In the genomic region with DNA sequence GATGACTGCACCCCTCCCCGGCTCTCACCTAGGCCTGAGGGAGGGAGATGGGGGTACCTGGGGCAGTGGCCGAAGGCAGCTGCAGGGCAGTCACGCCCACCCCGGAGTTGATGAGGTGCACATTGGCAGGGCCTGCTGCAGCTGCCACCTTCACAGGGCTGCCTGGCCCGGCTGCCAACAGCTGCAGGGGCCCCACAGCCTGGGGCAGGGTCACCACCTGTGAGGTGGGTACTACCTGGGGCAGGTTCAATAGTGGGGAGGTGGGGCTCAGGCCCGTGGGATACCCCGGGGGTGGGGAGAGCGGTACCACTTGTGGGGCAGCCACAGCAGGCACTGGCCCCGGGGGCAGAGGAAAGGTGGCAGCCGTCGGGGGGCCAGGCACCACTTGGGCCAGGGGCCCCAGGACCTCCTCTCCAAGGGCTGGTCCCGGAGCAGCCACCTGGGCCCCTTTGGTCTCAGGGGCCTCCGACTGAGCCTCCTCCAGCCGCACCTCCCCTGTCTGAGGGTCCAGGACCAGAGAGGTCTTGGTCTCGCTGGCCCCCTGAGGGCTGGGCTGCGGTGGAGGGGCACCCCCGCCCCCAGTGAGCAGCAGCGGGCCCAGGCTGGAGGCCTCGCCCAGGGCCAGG, we compare ENCODE assay signal across 10 cellular contexts. TPM values are rescaled to one million over a fixed set of nuclear protein-coding genes. Genes with fewer than 3 reads are reported as not detected.
DNase-seq lines count a peak whose midpoint lies in the region; ATAC-seq and TF ChIP-seq lines count a peak whose summit lies in the region.
"Had no signal": no experiment of that assay in that cellular context is flagged by ENCODE, and none has a peak within 500 bp of the region (broad histone marks: within the 10 kb centered on the region; RNA-seq: fewer than 3 reads in every experiment).

No MANE protein-coding gene starts in this region.

- H3K27me3 ChIP-seq in NT2/D1 (ENCODE audit: insufficient read depth, insufficient read length) (peaks cover 3% of the 10 kb centered on the region), ectodermal cell (ENCODE audit: control insufficient read depth, insufficient read depth, low read length, poor library complexity, severe bottlenecking) (no peaks in the 10 kb centered on the region), mesendoderm (ENCODE audit: insufficient read depth, low read length, poor library complexity) (no peaks in the 10 kb centered on the region), transverse colon (no peaks in the 10 kb centered on the region)

- H3K9me3 ChIP-seq in NT2/D1 (ENCODE audit: insufficient read depth, low read length) (no peaks in the 10 kb centered on the region), ectodermal cell (ENCODE audit: control insufficient read depth, low read length) (no peaks in the 10 kb centered on the region), transverse colon (no peaks in the 10 kb centered on the region)

- no peak for TF ChIP-seq EP300 in transverse colon (IDR thresholded peaks at IDR 0.05; ENCODE audit: low read depth)

- H3K36me3 Mint-ChIP-seq in CD14-positive monocyte = peaks cover 4 to 6% of the 10 kb centered on the region in 2 donors

- whole genome bisulfite sequencing in ectodermal cell, 2 experiments = 83 to 84% methylated on average over 19 of the region's 19 CpGs
- WGBS in mesendoderm (ENCODE audit: extremely low coverage, insufficient coverage, low lambda C conversion rate) = no CpG with 5 or more reads among the region's 19 CpGs
- WGBS in transverse colon (ENCODE audit: low coverage in 1 of 2), 2 donors = 66% methylated on average over 6 of the region's 19 CpGs; no CpG with 5 or more reads in 1 of the 2 donors

- no peak overlapping the region for H4K8ac ChIP-seq in mesendoderm (ENCODE audit: low read depth, low read length)

- H2BK120ac ChIP-seq in mesendoderm (ENCODE audit: low read depth, low read length) = peak overlapping the region; percentile 1

- H3K4me3 ChIP-seq in NT2/D1 (ENCODE audit: insufficient read length, low read depth) = peak overlapping the region; percentile 80
- H3K4me3 ChIP-seq in ectodermal cell (ENCODE audit: insufficient read depth, low read depth, low read length) = peak overlapping the region; percentile 92
- H3K4me3 ChIP-seq in mesendoderm (ENCODE audit: low read length) = no peak overlapping the region
- peak overlapping the region; percentile 64 to 86 (median 80) for H3K4me3 ChIP-seq in transverse colon

- no peak for TF ChIP-seq CTCF in transverse colon (IDR thresholded peaks at IDR 0.05)
- no peak for TF ChIP-seq CTCF in CD14-positive monocyte (IDR thresholded peaks at IDR 0.05)

- intact Hi-C loops in transverse colon (cut with DNase I; ENCODE audit: low total_unique reads) = loop anchor here (10.0 kb wide), 1 partner anchor 52 kb away; no protein-coding TSS in a partner anchor
- intact Hi-C loops in CD14-positive monocyte (cut with micrococcal nuclease) = no loop called here

- no peak overlapping the region for H2BK5ac ChIP-seq in mesendoderm (ENCODE audit: low read length)

- H3K79me1 ChIP-seq in mesendoderm (ENCODE audit: low read length) = no peaks in the 10 kb centered on the region

- H3K4me1 Mint-ChIP-seq in CD14-positive monocyte = peaks cover 22% of the 10 kb centered on the region

- H3K18ac ChIP-seq in mesendoderm (ENCODE audit: low read length) = no peak overlapping the region

- H3K4ac ChIP-seq in mesendoderm (ENCODE audit: low read depth, low read length) = peak overlapping the region; percentile 58

- H3K27me3 Mint-ChIP-seq in CD14-positive monocyte (ENCODE audit: low read depth in 3 of 3) = peaks cover 66 to 97% (median 79%) of the 10 kb centered on the region in 3 donors

- ATAC-seq in GM18498 (IDR thresholded peaks at IDR 0.05; ENCODE audit: unreplicated experiment) = no peak
- ATAC-seq: left colon had no signal

- no peak for TF ChIP-seq POLR2A in transverse colon (IDR thresholded peaks at IDR 0.05)

- H3K9me3 Mint-ChIP-seq in CD14-positive monocyte = peaks cover 0 to 20% (median 8%) of the 10 kb centered on the region in 7 donors

- H2BK15ac ChIP-seq in mesendoderm (replicated peaks; ENCODE audit: low read depth) = no peak overlapping the region

- H3K23ac ChIP-seq in mesendoderm (ENCODE audit: low read length) = no peak overlapping the region

- in situ Hi-C loops in transverse colon (cut with MboI; ENCODE audit: low pct_ligation_motif_present in 1 of 4, low pct_unique_long_range_greater_than_20kb in 1 of 4, low sequenced_read_pairs in 3 of 4) = no loop called here

- H3K4me1 ChIP-seq in NT2/D1 (ENCODE audit: insufficient read depth, insufficient read length) (peaks cover 15% of the 10 kb centered on the region), ectodermal cell (ENCODE audit: control insufficient read depth, insufficient read depth, low read length) (peaks cover 32% of the 10 kb centered on the region), mesendoderm (ENCODE audit: control insufficient read depth, low read depth, low read length) (peaks cover 10% of the 10 kb centered on the region), transverse colon (peaks cover 19 to 50% (median 37%) of the 10 kb centered on the region in 4 donors)

- H3K36me3 ChIP-seq in NT2/D1 (ENCODE audit: insufficient read depth, insufficient read length, low read length) = peaks cover 12% of the 10 kb centered on the region
- no peaks in the 10 kb centered on the region for H3K36me3 ChIP-seq in ectodermal cell (ENCODE audit: control insufficient read depth, insufficient read depth, low read length)
- no peaks in the 10 kb centered on the region for H3K36me3 ChIP-seq in mesendoderm (ENCODE audit: control insufficient read depth, insufficient read depth, low read length)
- H3K36me3 ChIP-seq in transverse colon = no peaks in the 10 kb centered on the region

- H4K5ac ChIP-seq in mesendoderm (ENCODE audit: low read length) = no peak overlapping the region

- H3K27ac ChIP-seq in ectodermal cell (ENCODE audit: insufficient read depth, low read depth, low read length, poor library complexity, severe bottlenecking) (no peak overlapping the region), mesendoderm (ENCODE audit: low read depth, low read length) (peak overlapping the region; percentile 67), transverse colon (peak overlapping the region; percentile 86 to 98 (median 94))

- no peak overlapping the region for H3K4me2 ChIP-seq in mesendoderm (ENCODE audit: low read length)

- DNase-seq in NT2/D1 (ENCODE audit: low read depth, low spot score) (no peak), mesendoderm (no peak), transverse colon (no peak), CD14-positive monocyte (ENCODE audit: low spot score) (no peak), T-helper 1 cell (no peak)
- DNase-seq: activated CD4-positive, alpha-beta T cell treated with anti-CD3 and anti-CD28 coated beads for 48 hours; RPMI8226 had no signal

- H2AK5ac ChIP-seq in mesendoderm (ENCODE audit: low read length) = no peak overlapping the region

- peak overlapping the region in 1 of 2 donors; percentile 15 for H3K4me3 Mint-ChIP-seq in CD14-positive monocyte

- H3K79me2 ChIP-seq in mesendoderm (ENCODE audit: control insufficient read depth, insufficient read depth, low read length) = no peaks in the 10 kb centered on the region

- H3K27ac Mint-ChIP-seq in CD14-positive monocyte = no peak overlapping the region

- H3K56ac ChIP-seq in mesendoderm (ENCODE audit: low read length) = peak overlapping the region; percentile 100

- H3K9ac ChIP-seq in NT2/D1 (ENCODE audit: insufficient read length, low read depth) = peak overlapping the region; percentile 79
- peak overlapping the region; percentile 100 for H3K9ac ChIP-seq in mesendoderm (ENCODE audit: low read length)

RNA-seq across cellular contexts. Expression of a gene that starts 2.6 kb away (rescaled TPM):
- polyA plus RNA-seq in ectodermal cell (2013, experiment 1 of 4) = 54.2 TPM
- polyA plus RNA-seq in ectodermal cell (2013, experiment 2 of 4) = 53.6 TPM
- polyA plus RNA-seq in ectodermal cell (2013, experiment 3 of 4) = 51.7 TPM
- 55.2 TPM for polyA plus RNA-seq in ectodermal cell (2013, experiment 4 of 4)
- polyA plus RNA-seq in mesendoderm (2013, experiment 1 of 2) = 19.5 TPM
- 18.9 TPM for polyA plus RNA-seq in mesendoderm (2013, experiment 2 of 2)
- 10 to 100 TPM in 2 of 4 donors, 1 to 10 TPM in 2; 6.7 to 40.4 (median 9.7) TPM for total RNA-seq in transverse colon
- polyA plus RNA-seq in CD14-positive monocyte = not detected

RNA-seq across cellular contexts. Expression of a gene that starts 15.9 kb away (rescaled TPM):
- 61.0 TPM for polyA plus RNA-seq in ectodermal cell (2013, experiment 1 of 4)
- polyA plus RNA-seq in ectodermal cell (2013, experiment 2 of 4) = 62.9 TPM
- polyA plus RNA-seq in ectodermal cell (2013, experiment 3 of 4) = 46.2 TPM
- polyA plus RNA-seq in ectodermal cell (2013, experiment 4 of 4) = 56.1 TPM
- 10.5 TPM for polyA plus RNA-seq in mesendoderm (2013, experiment 1 of 2)
- 9.3 TPM for polyA plus RNA-seq in mesendoderm (2013, experiment 2 of 2)
- 100 to 1,000 TPM in 2 of 4 donors, 10 to 100 TPM in 2; 19.1 to 237 (median 69.2) TPM for total RNA-seq in transverse colon
- under 1 TPM in 1 of 2 donors, not detected in 1; 0.17 TPM for polyA plus RNA-seq in CD14-positive monocyte

RNA-seq across cellular contexts. Expression of a gene that starts 26.2 kb away (rescaled TPM):
- polyA plus RNA-seq in ectodermal cell (2013, experiment 1 of 4) = 56.5 TPM
- polyA plus RNA-seq in ectodermal cell (2013, experiment 2 of 4) = 65.6 TPM
- 55.3 TPM for polyA plus RNA-seq in ectodermal cell (2013, experiment 3 of 4)
- 59.6 TPM for polyA plus RNA-seq in ectodermal cell (2013, experiment 4 of 4)
- polyA plus RNA-seq in mesendoderm (2013, experiment 1 of 2) = 20.6 TPM
- 20.9 TPM for polyA plus RNA-seq in mesendoderm (2013, experiment 2 of 2)
- total RNA-seq in transverse colon = 10 to 100 TPM; 26.8 to 72.9 (median 54.8) TPM
- 1 to 10 TPM; 1.5 to 2.4 TPM for polyA plus RNA-seq in CD14-positive monocyte

RNA-seq across cellular contexts. Expression of a gene that starts 33.2 kb away (rescaled TPM):
- polyA plus RNA-seq in ectodermal cell (2013, experiment 1 of 4) = not detected
- not detected for polyA plus RNA-seq in ectodermal cell (2013, experiment 2 of 4)
- not detected for polyA plus RNA-seq in ectodermal cell (2013, experiment 3 of 4)
- not detected for polyA plus RNA-seq in ectodermal cell (2013, experiment 4 of 4)
- 0.38 TPM for polyA plus RNA-seq in mesendoderm (2013, experiment 1 of 2)
- 0.28 TPM for polyA plus RNA-seq in mesendoderm (2013, experiment 2 of 2)
- not detected for total RNA-seq in transverse colon
- polyA plus RNA-seq in CD14-positive monocyte = not detected
- total RNA-seq: left colon had no signal

RNA-seq across cellular contexts. Expression of a gene that starts 35.7 kb away (rescaled TPM):
- polyA plus RNA-seq in ectodermal cell (2013, experiment 1 of 4) = 22.0 TPM
- polyA plus RNA-seq in ectodermal cell (2013, experiment 2 of 4) = 25.7 TPM
- polyA plus RNA-seq in ectodermal cell (2013, experiment 3 of 4) = 13.9 TPM
- polyA plus RNA-seq in ectodermal cell (2013, experiment 4 of 4) = 18.6 TPM
- polyA plus RNA-seq in mesendoderm (2013, experiment 1 of 2) = 17.4 TPM
- polyA plus RNA-seq in mesendoderm (2013, experiment 2 of 2) = 17.5 TPM
- total RNA-seq in transverse colon = 10 to 100 TPM; 14.1 to 40.8 (median 19.6) TPM
- polyA plus RNA-seq in CD14-positive monocyte = 1 to 10 TPM; 3.8 to 5.5 TPM
